In genomic region chr1:63810936-63811335, GRCh38 we compare ENCODE assay signal across 1 cellular context.
TF ChIP-seq lines count a peak whose summit lies in the region.

No MANE protein-coding gene starts in this region.

TF ChIP-seq in GM23338, 12 proteins besides CTCF, POLR2A, EP300 and RAD21 (continued from another document):
- no peak for TF ChIP-seq ZNF462 (CRISPR knock-in tag; IDR thresholded peaks at IDR 0.05)
- no peak for TF ChIP-seq EZH2phosphoT487 (IDR thresholded peaks at IDR 0.05; ENCODE audit: unreplicated experiment)
